Comparison of ENCODE assay signal across 8 cellular contexts in genomic region chr7:112449902-112450806, GRCh38. TPM values are rescaled to one million over a fixed set of nuclear protein-coding genes. Genes with fewer than 3 reads are reported as not detected.
A peak's percentile ranks its signal among the peaks of the same experiment; 100 is the strongest.
DNase-seq lines count a peak whose midpoint lies in the region; ATAC-seq and TF ChIP-seq lines count a peak whose summit lies in the region.

Gene IFRD1 (plus strand): TSS chr7:112450460. CDS start chr7:112450689, 229 bp downstream.

- H3K27me3 Mint-ChIP-seq in immature natural killer cell (ENCODE audit: low read depth in 3 of 3), result peaks cover 5 to 22% (median 16%) of the 10 kb centered on the region in 3 donors

- H3K9me3 Mint-ChIP-seq in immature natural killer cell, result no peaks in the 10 kb centered on the region

- H3K36me3 ChIP-seq in spleen, result peaks cover 0 to 1% (median 0%) of the 10 kb centered on the region in 6 donors

- TF ChIP-seq CTCF in spleen (IDR thresholded peaks at IDR 0.05 in 8 of 11, conservative IDR thresholded peaks at IDR 0.05 in 3 of 11), result peak in 2 of 11 experiments; percentile 9 to 20

- TF ChIP-seq POLR2A in spleen (IDR thresholded peaks at IDR 0.05), result peak; percentile 81 to 95 (median 92)

- H3K9me3 ChIP-seq in spleen, result no peaks in the 10 kb centered on the region

- no peaks in the 10 kb centered on the region for H3K27me3 ChIP-seq in spleen (replicated peaks in 1 of 7)

- peak; percentile 94 for DNase-seq in AG08396 (ENCODE audit: low spot score)
- peak; percentile 95 for DNase-seq in NCI-H345 treated with DMSO at 0.1 percent for 48 hours (lab: John Stamatoyannopoulos, UW; ENCODE audit: unreplicated experiment)
- peak; percentile 94 to 99 (median 96) for DNase-seq in activated CD4-positive, CD25-positive, alpha-beta regulatory T cell (lab: John Stamatoyannopoulos, UW)
- DNase-seq in central memory CD4-positive, alpha-beta T cell, result peak; percentile 97
- peak; percentile 96 to 97 (median 97) for DNase-seq in immature natural killer cell
- peak; percentile 99 for DNase-seq in spleen

- peak within 1 kb of the TSS; percentile 95 to 100 (median 98) for H3K27ac Mint-ChIP-seq in immature natural killer cell

- peak; percentile 73 for ATAC-seq in GM19023 (IDR thresholded peaks at IDR 0.05; ENCODE audit: unreplicated experiment)
- ATAC-seq in HG03280 (IDR thresholded peaks at IDR 0.05; ENCODE audit: unreplicated experiment), result peak; percentile 71

- no peaks in the 10 kb centered on the region for H3K36me3 Mint-ChIP-seq in immature natural killer cell

- H3K4me3 Mint-ChIP-seq in immature natural killer cell, result peak within 1 kb of the TSS; percentile 95 to 100 (median 98)

- peaks cover 18 to 65% (median 45%) of the 10 kb centered on the region in 6 donors for H3K4me1 ChIP-seq in spleen

- peak within 1 kb of the TSS; percentile 97 to 100 (median 98) for H3K27ac ChIP-seq in spleen

- peaks cover 23 to 55% of the 10 kb centered on the region in 2 donors for H3K4me1 Mint-ChIP-seq in immature natural killer cell

- WGBS in spleen, 5 donors, result 0 to 1% (median 0%) methylated on average over 40 to 73 of the region's 73 CpGs

- intact Hi-C loops in spleen (cut with DNase I; ENCODE audit: low total_unique reads), result no loop called here

- peak within 1 kb of the TSS; percentile 80 to 97 (median 93) for H3K4me3 ChIP-seq in spleen

RNA-seq across cellular contexts. Expression of gene IFRD1, which starts in this region (rescaled TPM):
- polyA plus RNA-seq in immature natural killer cell (10 to 100 TPM; 18.8 to 43.7 (median 21.8) TPM), spleen (10 to 100 TPM; 22.9 to 29.3 (median 26.2) TPM)
- 100 to 1,000 TPM in 1 of 7 donors, 10 to 100 TPM in 6; 41.0 to 111 (median 54.5) TPM for total RNA-seq in spleen

Comparison
In these comparisons a context has a peak if more than half of its experiments do, and no peak if none do; other contexts are left out.
1. Peak in every context shown above with its lines: DNase-seq, ATAC-seq, H3K4me3 ChIP-seq and H3K27ac ChIP-seq.